ENCODE assay signal across 2 cellular contexts in genomic region chrX:155971658-155972057, GRCh38. TPM values are rescaled to one million over a fixed set of nuclear protein-coding genes. Genes with fewer than 3 reads are reported as not detected.
"Had no signal": no experiment of that assay in that cellular context is flagged by ENCODE, and none has a peak within 500 bp of the region (broad histone marks: within the 10 kb centered on the region; RNA-seq: fewer than 3 reads in every experiment).

No MANE protein-coding gene starts in this region.

RNA-seq across cellular contexts. Expression of gene IL9R, which starts 25.8 kb away (rescaled TPM):
- total RNA-seq: vagina had no signal
- polyA plus RNA-seq: smooth muscle cell had no signal
